ENCODE assay signal across 29 cellular contexts in the genomic region with DNA sequence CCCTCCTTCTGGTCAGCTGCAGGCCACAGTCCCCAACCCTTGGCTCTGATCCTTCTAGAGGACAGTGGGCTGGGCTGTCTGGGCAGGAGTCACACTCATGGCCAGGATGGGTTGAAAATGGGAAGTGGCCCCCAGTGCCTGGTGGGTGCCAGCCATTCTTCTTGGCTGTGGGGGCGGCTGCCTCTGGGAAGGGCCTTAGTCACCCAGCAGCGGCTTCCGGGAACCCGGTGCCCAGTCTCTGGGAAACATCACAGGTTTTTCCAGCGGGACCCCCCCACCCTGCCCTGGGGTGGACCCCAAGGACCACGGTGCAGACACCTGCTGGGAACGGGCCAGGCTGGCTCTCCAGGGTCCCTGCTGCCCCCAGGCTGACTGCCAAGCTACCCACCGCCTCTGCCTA. TPM values are rescaled to one million over a fixed set of nuclear protein-coding genes. Genes with fewer than 3 reads are reported as not detected.
"Had no signal": no experiment of that assay in that cellular context is flagged by ENCODE, and none has a peak within 500 bp of the region (broad histone marks: within the 10 kb centered on the region; RNA-seq: fewer than 3 reads in every experiment).

No MANE protein-coding gene starts in this region.

- H3K27me3 ChIP-seq: hepatocyte, neutrophil, ovary, right lobe of liver had no signal

- ATAC-seq: effector memory CD8-positive, alpha-beta T cell; esophagus mucosa; stimulated activated effector memory CD8-positive, alpha-beta T cell treated with anti-CD3 and anti-CD28 coated beads, Interleukin-12 subunit alpha, Interleukin-12 subunit beta, amount 100 ng/mL, for 72 hours; stimulated activated naive CD8-positive, alpha-beta T cell treated with anti-CD3 and anti-CD28 coated beads, Interleukin-15, amount 100 ng/mL, for 72 hours; WTC11 had no signal

- DNase-seq: activated CD8-positive, alpha-beta memory T cell treated with anti-CD3 and anti-CD28 coated beads for 24 hours; activated CD8-positive, alpha-beta memory T cell treated with anti-CD3 and anti-CD28 coated beads, Interleukin-2, amount 50 U/mL, for 4 hours; activated naive CD4-positive, alpha-beta T cell treated with Interleukin-2 at 50 U/mL for 16 hours; activated naive CD8-positive, alpha-beta T cell treated with anti-CD3 and anti-CD28 coated beads for 36 hours; activated T-cell treated with anti-CD3 and anti-CD28 coated beads, Interleukin-2, amount 50 U/mL, for 24 hours; central memory CD4-positive, alpha-beta T cell; dorsolateral prefrontal cortex; effector memory CD8-positive, alpha-beta T cell; foreskin melanocyte; glutamatergic neuron; kidney glomerular epithelial cell; naive B cell; ovary; stimulated activated CD4-positive, alpha-beta T cell treated with anti-CD3 and anti-CD28 coated beads, Interleukin-2, amount 100 ng/mL, for 24 hours; stimulated activated naive CD8-positive, alpha-beta T cell treated with anti-CD3 and anti-CD28 coated beads, Interleukin-15, amount 100 ng/mL, for 72 hours; T-helper 9 cell had no signal

- H3K4me1 ChIP-seq: psoas muscle had no signal

- H3K4me3 ChIP-seq: dorsolateral prefrontal cortex, hepatocyte, ovary, psoas muscle, right lobe of liver, skin epidermis, suprapubic skin, tibial nerve had no signal

- H3K9me3 ChIP-seq: neutrophil, ovary, right lobe of liver had no signal

- H3K27ac ChIP-seq: dorsolateral prefrontal cortex, hepatocyte, neutrophil, ovary, psoas muscle, right lobe of liver, skin epidermis, suprapubic skin, tibial nerve had no signal

- H3K36me3 ChIP-seq: neutrophil, ovary, right lobe of liver, suprapubic skin, tibial nerve had no signal

RNA-seq across cellular contexts. Expression of a gene that starts 27.3 kb away (rescaled TPM):
- total RNA-seq: activated naive CD8-positive, alpha-beta T cell treated with anti-CD3 and anti-CD28 coated beads for 36 hours; endothelial cell of umbilical vein; esophagus mucosa; mucosa of gallbladder; ovary; right lobe of liver; T-helper 1 cell treated with Interleukin-12 subunit alpha and Interleukin-12 subunit beta and Interleukin-4 antibody, amounts not matched to agents 30 ng/mL and 1 ng/mL, for 36 hours had no signal

RNA-seq across cellular contexts. Expression of a gene that starts 49.4 kb away (rescaled TPM):
- total RNA-seq: endothelial cell of umbilical vein had no signal
